Comparison of ENCODE assay signal across 14 cellular contexts in genomic region chr11:96137357-96137756, GRCh38.
DNase-seq lines count a peak whose midpoint lies in the region; ATAC-seq, FAIRE-seq and TF ChIP-seq lines count a peak whose summit lies in the region.
"Had no signal": no experiment of that assay in that cellular context is flagged by ENCODE, and none has a peak within 500 bp of the region (broad histone marks: within the 10 kb centered on the region; RNA-seq: fewer than 3 reads in every experiment).

No MANE protein-coding gene starts in this region.

- H3K4me3 ChIP-seq in GM23338: no peak overlapping the region
- H3K4me3 ChIP-seq in fibroblast of pulmonary artery (replicated peaks; ENCODE audit: low read depth, low read length): no peak overlapping the region
- H3K4me3 ChIP-seq: sigmoid colon had no signal

- no peaks in the 10 kb centered on the region for H3K9me3 Mint-ChIP-seq in GM23338
- 0 out of 2 replicates have a peak, but pooled peaks cover 3% of the 10 kb centered on the region for H3K9me3 Mint-ChIP-seq in WTC11

- H3K79me2 ChIP-seq in GM23338 (replicated peaks; ENCODE audit: insufficient read depth): no peaks in the 10 kb centered on the region

- no peaks in the 10 kb centered on the region for H4K20me1 ChIP-seq in GM23338 (replicated peaks; ENCODE audit: insufficient read depth)

- H3K27ac ChIP-seq in GM23338 (ENCODE audit: low read depth): no peak overlapping the region

- H3K27ac Mint-ChIP-seq in GM23338 (0 out of 2 replicates have a peak overlapping the region, but pooled peaks have one; percentile 26), WTC11 (peak overlapping the region; percentile 94)

- H3K4me2 ChIP-seq in GM23338: no peak overlapping the region

- no peak for TF ChIP-seq POLR2A in erythroblast (IDR thresholded peaks at IDR 0.05; ENCODE audit: low read length)

- POLR2A ChIA-PET in WTC11 (lab: Charles Lee): no interaction called here

- no peaks in the 10 kb centered on the region for H3K36me3 ChIP-seq in GM23338 (ENCODE audit: insufficient read depth)
- H3K36me3 ChIP-seq: sigmoid colon had no signal

- peaks cover 3% of the 10 kb centered on the region; the same call in 1 of the 2 replicates for H3K9me2 ChIP-seq in GM23338 (ENCODE audit: insufficient read depth)

- TF ChIP-seq CTCF in GM23338 (conservative IDR thresholded peaks at IDR 0.05; ENCODE audit: low read depth in 2 of 2) (no peak), WTC11 (IDR thresholded peaks at IDR 0.05) (no peak), fibroblast of pulmonary artery (IDR thresholded peaks at IDR 0.05; ENCODE audit: low read length, missing control alignments) (no peak)

- DNase-seq in GM23338 (ENCODE audit: low spot score) (no peak), WTC11 (ENCODE audit: low spot score) (no peak), fibroblast of pulmonary artery (ENCODE audit: low read depth) (peak; percentile 48), pons (ENCODE audit: low spot score) (peak; percentile 67), erythroblast (lab: John Stamatoyannopoulos, UW) (no peak), urothelium cell line (ENCODE audit: low spot score) (no peak), NCI-H2196 (lab: John Stamatoyannopoulos, UW; ENCODE audit: unreplicated experiment) (no peak)
- DNase-seq in effector CD8-positive, alpha-beta T cell (lab: John Stamatoyannopoulos, UW): no peak
- DNase-seq: activated CD4-positive, alpha-beta T cell treated with anti-CD3 and anti-CD28 coated beads for 1 hour; activated gamma-delta T cell; GDM1; NCI-H1092; sigmoid colon; substantia nigra had no signal

- peaks cover 19% of the 10 kb centered on the region for H3K4me1 ChIP-seq in GM23338 (ENCODE audit: insufficient read depth)

- H3K4me3 Mint-ChIP-seq in GM23338 (no peak overlapping the region), WTC11 (no peak overlapping the region)

- H3K4me1 Mint-ChIP-seq in GM23338 (peaks cover 26% of the 10 kb centered on the region), WTC11 (peaks cover 33% of the 10 kb centered on the region)

- no peak overlapping the region for H2AFZ ChIP-seq in GM23338

- FAIRE-seq in urothelium cell line (lab: Jason Lieb, UNC): no peak

- H3F3A ChIP-seq in GM23338 (replicated peaks; ENCODE audit: low read depth): no peaks in the 10 kb centered on the region

- CTCF ChIA-PET in WTC11 (lab: Charles Lee): interaction anchor here (1.4 kb wide), 1 partner anchor 206 kb away, joined by 3 read pairs; the partner anchor contains the start of gene MAML2

- H3K36me3 Mint-ChIP-seq in GM23338 (ENCODE audit: low read depth): no peaks in the 10 kb centered on the region
- no peaks in the 10 kb centered on the region for H3K36me3 Mint-ChIP-seq in WTC11

- H3K27me3 Mint-ChIP-seq in GM23338 (ENCODE audit: insufficient read depth, low read depth, poor library complexity): no peaks in the 10 kb centered on the region
- H3K27me3 Mint-ChIP-seq in WTC11 (ENCODE audit: low read depth): no peaks in the 10 kb centered on the region

- H3K27me3 ChIP-seq in GM23338 (ENCODE audit: insufficient read depth): no peaks in the 10 kb centered on the region
- H3K27me3 ChIP-seq: sigmoid colon had no signal

- ATAC-seq in GM23338 (no peak), WTC11 (no peak)

TF ChIP-seq in GM23338, 12 proteins besides CTCF, POLR2A, EP300 and RAD21 (continues in another document):
- no peak for TF ChIP-seq ZNF331 (CRISPR knock-in tag; IDR thresholded peaks at IDR 0.05; ENCODE audit: low read depth)
- no peak for TF ChIP-seq EZH2 (IDR thresholded peaks at IDR 0.05; ENCODE audit: low read depth, unreplicated experiment)
- TF ChIP-seq ETS1 (IDR thresholded peaks at IDR 0.05): no peak
- no peak for TF ChIP-seq REST (IDR thresholded peaks at IDR 0.05; ENCODE audit: unreplicated experiment)
- no peak for TF ChIP-seq JUNB (IDR thresholded peaks at IDR 0.05; ENCODE audit: unreplicated experiment)

TF ChIP-seq in WTC11, 78 proteins besides CTCF, POLR2A, EP300 and RAD21 (continues in another document):
- no peak for TF ChIP-seq ZNF121 (CRISPR knock-in tag; IDR thresholded peaks at IDR 0.05)
- TF ChIP-seq ARID4B (CRISPR knock-in tag; IDR thresholded peaks at IDR 0.05; ENCODE audit: borderline replicate concordance): no peak
- TF ChIP-seq NFE2L1 (CRISPR knock-in tag; IDR thresholded peaks at IDR 0.05): no peak
- TF ChIP-seq AFF4 (CRISPR knock-in tag; IDR thresholded peaks at IDR 0.05; ENCODE audit: borderline replicate concordance): no peak
- TF ChIP-seq NFATC4 (CRISPR knock-in tag; IDR thresholded peaks at IDR 0.05): no peak
- no peak for TF ChIP-seq SOX15 (CRISPR knock-in tag; IDR thresholded peaks at IDR 0.05)
- TF ChIP-seq TEAD1 (CRISPR knock-in tag; IDR thresholded peaks at IDR 0.05): no peak
- TF ChIP-seq JUN (CRISPR knock-in tag; IDR thresholded peaks at IDR 0.05): no peak
- no peak for TF ChIP-seq SMAD3 (CRISPR knock-in tag; IDR thresholded peaks at IDR 0.05; ENCODE audit: borderline replicate concordance)
- TF ChIP-seq ATF6 (CRISPR knock-in tag; IDR thresholded peaks at IDR 0.05): no peak
- no peak for TF ChIP-seq ZNF671 (CRISPR knock-in tag; IDR thresholded peaks at IDR 0.05)
- TF ChIP-seq ATF1 (CRISPR knock-in tag; IDR thresholded peaks at IDR 0.05): no peak
- TF ChIP-seq ZNF232 (CRISPR knock-in tag; IDR thresholded peaks at IDR 0.05): no peak
- TF ChIP-seq NFYB (CRISPR knock-in tag; conservative IDR thresholded peaks at IDR 0.05; ENCODE audit: low read depth): no peak

Comparison
In these comparisons a context has a peak if more than half of its experiments do, and no peak if none do; other contexts are left out.
1. DNase-seq: peak in fibroblast of pulmonary artery (single experiment) and pons (single experiment); none in GM23338 (single experiment), WTC11 (single experiment), erythroblast (0 of 2), urothelium cell line (single experiment), effector CD8-positive, alpha-beta T cell (single experiment) and NCI-H2196 (single experiment).